In genomic region chr4:108165601-108166000, GRCh38 we compare ENCODE assay signal across 11 cellular contexts. TPM values are rescaled to one million over a fixed set of nuclear protein-coding genes. Genes with fewer than 3 reads are reported as not detected.
DNase-seq lines count a peak whose midpoint lies in the region; ATAC-seq and TF ChIP-seq lines count a peak whose summit lies in the region.
"Had no signal": no experiment of that assay in that cellular context is flagged by ENCODE, and none has a peak within 500 bp of the region (broad histone marks: within the 10 kb centered on the region; RNA-seq: fewer than 3 reads in every experiment).

No MANE protein-coding gene starts in this region.

- no peak overlapping the region for H3K9ac ChIP-seq in iPS-20b (ENCODE audit: low read depth, low read length)

- H3K9me3 ChIP-seq in iPS-20b (ENCODE audit: insufficient read depth, low read depth, low read length) (no peaks in the 10 kb centered on the region), vagina (no peaks in the 10 kb centered on the region)
- H3K9me3 ChIP-seq: transverse colon had no signal

- CTCF ChIA-PET in activated CD8-positive, alpha-beta T cell treated with anti-CD3 and anti-CD28 coated beads, Interleukin-2, amount 10 ng/mL, durations not matched to agents 7 days and 5 days (lab: Charles Lee) = interaction anchor here (3.2 kb wide), 1 partner anchor 135 kb away, joined by 11 read pairs; no protein-coding TSS in a partner anchor

- peaks cover 87% of the 10 kb centered on the region for H3K27me3 ChIP-seq in iPS-20b (ENCODE audit: insufficient read depth, low read length)
- H3K27me3 ChIP-seq in vagina = peaks cover 12% of the 10 kb centered on the region

- H3K4me3 Mint-ChIP-seq in activated CD8-positive, alpha-beta T cell treated with anti-CD3 and anti-CD28 coated beads, Interleukin-2, amount 10 ng/mL, durations not matched to agents 7 days and 5 days = peak overlapping the region; percentile 99

- H3K4me1 ChIP-seq in iPS-20b (ENCODE audit: insufficient read depth, low read length) (peaks cover 27% of the 10 kb centered on the region; the same call in 1 of the 2 replicates), vagina (peaks cover 13% of the 10 kb centered on the region)

- H3K36me3 ChIP-seq in iPS-20b (ENCODE audit: insufficient read depth, low read depth, low read length) (no peaks in the 10 kb centered on the region), vagina (no peaks in the 10 kb centered on the region)
- H3K36me3 ChIP-seq: transverse colon had no signal

- peaks cover 55% of the 10 kb centered on the region for H3K36me3 Mint-ChIP-seq in activated CD8-positive, alpha-beta T cell treated with anti-CD3 and anti-CD28 coated beads, Interleukin-2, amount 10 ng/mL, durations not matched to agents 7 days and 5 days (ENCODE audit: low read depth)

- peaks cover 34% of the 10 kb centered on the region for H3K4me1 Mint-ChIP-seq in activated CD8-positive, alpha-beta T cell treated with anti-CD3 and anti-CD28 coated beads, Interleukin-2, amount 10 ng/mL, durations not matched to agents 7 days and 5 days (ENCODE audit: low read depth)

- peaks cover 15% of the 10 kb centered on the region for H3K27me3 Mint-ChIP-seq in activated CD8-positive, alpha-beta T cell treated with anti-CD3 and anti-CD28 coated beads, Interleukin-2, amount 10 ng/mL, durations not matched to agents 7 days and 5 days (ENCODE audit: low read depth)

- H3K27ac ChIP-seq in iPS-20b (ENCODE audit: low read length) (no peak overlapping the region), vagina (peak overlapping the region; percentile 41)
- H3K27ac ChIP-seq: transverse colon had no signal

- no peak for TF ChIP-seq CTCF in vagina (IDR thresholded peaks at IDR 0.05)

- intact Hi-C loops in vagina (cut with DNase I) = no loop called here

- POLR2A ChIA-PET in activated CD8-positive, alpha-beta T cell treated with anti-CD3 and anti-CD28 coated beads, Interleukin-2, amount 10 ng/mL, durations not matched to agents 7 days and 5 days (lab: Charles Lee) = interaction anchor here (0.7 to 0.9 kb wide), 2 partner anchors 14 to 407 kb away, joined by 3 to 4 read pairs; no protein-coding TSS in a partner anchor

- peak; percentile 13 for ATAC-seq in activated CD8-positive, alpha-beta T cell treated with anti-CD3 and anti-CD28 coated beads, Interleukin-2, amount 10 ng/mL, durations not matched to agents 7 days and 5 days
- no peak for ATAC-seq in GM18870 (IDR thresholded peaks at IDR 0.05; ENCODE audit: unreplicated experiment)
- no peak for ATAC-seq in HG02885 (IDR thresholded peaks at IDR 0.05; ENCODE audit: poor library complexity, unreplicated experiment)

- no peaks in the 10 kb centered on the region for H3K9me3 Mint-ChIP-seq in activated CD8-positive, alpha-beta T cell treated with anti-CD3 and anti-CD28 coated beads, Interleukin-2, amount 10 ng/mL, durations not matched to agents 7 days and 5 days (ENCODE audit: insufficient read depth)

- H3K27ac Mint-ChIP-seq in activated CD8-positive, alpha-beta T cell treated with anti-CD3 and anti-CD28 coated beads, Interleukin-2, amount 10 ng/mL, durations not matched to agents 7 days and 5 days = peak overlapping the region; percentile 92

- H3K4me3 ChIP-seq in iPS-20b (ENCODE audit: low read length) = peak overlapping the region; percentile 73; the same call in 1 of the 2 replicates
- H3K4me3 ChIP-seq in vagina = peak overlapping the region in 1 of 2 donors; percentile 58

- DNase-seq in activated naive CD4-positive, alpha-beta T cell treated with Interleukin-2 at 50 U/mL for 16 hours = peak; percentile 21
- no peak for DNase-seq in activated naive CD4-positive, alpha-beta T cell (lab: John Stamatoyannopoulos, UW)
- DNase-seq in activated CD8-positive, alpha-beta T cell treated with anti-CD3 and anti-CD28 coated beads, Interleukin-2, amount 10 ng/mL, durations not matched to agents 7 days and 5 days = peak; percentile 41
- DNase-seq in vagina (ENCODE audit: extremely low spot score in 2 of 2) (no peak), NCI-H187 treated with DMSO at 0.1 percent for 48 hours (lab: John Stamatoyannopoulos, UW) (no peak)
- DNase-seq: NCI-H510A, occipital lobe, transverse colon had no signal

- no peak for TF ChIP-seq POLR2A in vagina (IDR thresholded peaks at IDR 0.05)

RNA-seq across cellular contexts. Expression of gene LEF1, which starts 3.1 kb away (rescaled TPM):
- total RNA-seq in activated CD8-positive, alpha-beta T cell treated with anti-CD3 and anti-CD28 coated beads, Interleukin-2, amount 10 ng/mL, durations not matched to agents 7 days and 5 days = 100 to 1,000 TPM; 205 to 246 TPM
- 12.5 TPM for total RNA-seq in vagina

Comparison
In these comparisons a context has a peak if more than half of its experiments do, and no peak if none do; other contexts are left out.
1. DNase-seq: peak in activated naive CD4-positive, alpha-beta T cell treated with Interleukin-2 at 50 U/mL for 16 hours (single experiment) and activated CD8-positive, alpha-beta T cell treated with anti-CD3 and anti-CD28 coated beads, Interleukin-2, amount 10 ng/mL, durations not matched to agents 7 days and 5 days (single experiment); none in activated naive CD4-positive, alpha-beta T cell (0 of 4), vagina (0 of 2) and NCI-H187 treated with DMSO at 0.1 percent for 48 hours (single experiment).
2. RNA of gene LEF1, which starts 3.1 kb away (total RNA-seq): 205 to 246 TPM in activated CD8-positive, alpha-beta T cell treated with anti-CD3 and anti-CD28 coated beads, Interleukin-2, amount 10 ng/mL, durations not matched to agents 7 days and 5 days; 12.5 TPM in vagina (single experiment); every median in the first group is over 10 times any median in the second.